Comparison of ENCODE assay signal across 8 cellular contexts in the genomic region with DNA sequence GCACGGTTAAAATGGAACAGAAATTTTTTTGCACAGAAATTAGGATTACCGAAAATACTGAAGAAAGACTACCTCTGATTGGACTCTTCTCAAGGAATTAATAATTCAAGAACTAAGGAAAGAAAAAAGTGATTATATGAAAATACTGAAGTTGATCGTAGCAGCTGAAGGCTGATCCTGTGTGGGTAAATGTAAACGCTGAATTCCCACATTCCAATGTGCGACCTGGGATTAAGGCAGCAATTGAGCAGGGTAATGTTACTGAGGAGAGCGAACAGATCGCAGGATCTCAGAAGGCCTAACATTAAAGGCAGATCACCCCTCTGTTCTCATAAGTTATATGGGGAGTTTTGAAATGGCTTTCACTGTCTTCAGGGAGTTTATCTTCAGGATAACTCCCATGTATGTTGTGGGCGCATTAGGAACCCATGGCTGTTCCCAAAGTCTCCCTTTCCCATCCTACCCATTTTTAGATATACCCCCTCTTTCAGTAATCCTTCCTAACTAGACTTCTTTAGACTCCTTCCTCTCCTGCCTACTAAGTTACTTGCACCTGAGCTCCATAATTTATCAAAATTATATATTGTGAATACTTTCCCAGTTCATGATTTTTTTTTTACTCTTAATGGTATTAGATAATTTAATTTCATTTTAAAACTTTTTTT. TPM values are rescaled to one million over a fixed set of nuclear protein-coding genes. Genes with fewer than 3 reads are reported as not detected.
DNase-seq lines count a peak whose midpoint lies in the region; ATAC-seq, FAIRE-seq and TF ChIP-seq lines count a peak whose summit lies in the region.

No MANE protein-coding gene starts in this region.

- H3K36me3 ChIP-seq in effector memory CD4-positive, alpha-beta T cell (ENCODE audit: control insufficient read depth, insufficient read depth, low read length) = peaks cover 7% of the 10 kb centered on the region
- no peaks in the 10 kb centered on the region for H3K36me3 ChIP-seq in pancreas

- no peak for FAIRE-seq in pancreas (lab: Jason Lieb, UNC)

- TF ChIP-seq CTCF in pancreas (IDR thresholded peaks at IDR 0.05) = no peak

- no peak for ATAC-seq in pancreas
- ATAC-seq in GM18861 (IDR thresholded peaks at IDR 0.05; ENCODE audit: unreplicated experiment) = no peak
- ATAC-seq in HG03520 (IDR thresholded peaks at IDR 0.05; ENCODE audit: unreplicated experiment) = no peak

- no peaks in the 10 kb centered on the region for H3K27me3 ChIP-seq in effector memory CD4-positive, alpha-beta T cell (replicated peaks; ENCODE audit: control insufficient read depth, insufficient read depth, low read length, poor library complexity, severe bottlenecking)
- H3K27me3 ChIP-seq in pancreas = no peaks in the 10 kb centered on the region

- peak overlapping the region; percentile 95 for H3K4me3 ChIP-seq in effector memory CD4-positive, alpha-beta T cell (ENCODE audit: insufficient read depth, low read depth, low read length, poor library complexity, severe bottlenecking)
- H3K4me3 ChIP-seq in pancreas = peak overlapping the region in 3 of 4 donors; percentile 45 to 91 (median 75)

- H3K9me3 ChIP-seq in effector memory CD4-positive, alpha-beta T cell (ENCODE audit: control insufficient read depth, low read length) = no peaks in the 10 kb centered on the region
- no peaks in the 10 kb centered on the region for H3K9me3 ChIP-seq in pancreas

- intact Hi-C loops in pancreas (cut with DNase I) = no loop called here

- 14 to 24% methylated on average over 8 of the region's 8 CpGs for WGBS in pancreas, 2 donors

- DNase-seq in ELR (ENCODE audit: low read depth) = peak; percentile 40
- DNase-seq in NCI-H82 (lab: John Stamatoyannopoulos, UW) = peak; percentile 59
- no peak for DNase-seq in effector memory CD4-positive, alpha-beta T cell
- DNase-seq in pancreas = no peak
- no peak for DNase-seq in NCI-H2107 treated with DMSO at 0.1 percent for 48 hours (lab: John Stamatoyannopoulos, UW; ENCODE audit: unreplicated experiment)
- DNase-seq in SHP77 treated with DMSO at 0.1 percent for 48 hours (lab: John Stamatoyannopoulos, UW) = no peak

- H3K27ac ChIP-seq in effector memory CD4-positive, alpha-beta T cell (ENCODE audit: insufficient read depth, low read length, poor library complexity, severe bottlenecking) = no peak overlapping the region
- H3K27ac ChIP-seq in pancreas = peak overlapping the region in 1 of 4 donors; percentile 68

- peaks cover 5% of the 10 kb centered on the region for H3K4me1 ChIP-seq in effector memory CD4-positive, alpha-beta T cell (ENCODE audit: control insufficient read depth, insufficient read depth, low read length, poor library complexity, severe bottlenecking)
- H3K4me1 ChIP-seq in pancreas = peaks cover 0 to 15% (median 0%) of the 10 kb centered on the region in 3 donors

RNA-seq across cellular contexts. Expression of a gene that starts 1.0 kb away (rescaled TPM):
- 10 to 100 TPM; 16.9 to 30.2 (median 20.4) TPM for total RNA-seq in pancreas
- polyA plus RNA-seq in pancreas = 10 to 100 TPM; 16.0 to 18.1 TPM

RNA-seq across cellular contexts. Expression of a gene that starts 28.2 kb away (rescaled TPM):
- 1 to 10 TPM in 2 of 6 donors, under 1 TPM in 4; 0.37 to 5.6 (median 0.75) TPM for total RNA-seq in pancreas
- polyA plus RNA-seq in pancreas = 1 to 10 TPM in 1 of 2 donors, under 1 TPM in 1; 0.53 to 1.1 TPM

Comparison
In these comparisons a context has a peak if more than half of its experiments do, and no peak if none do; other contexts are left out.
1. DNase-seq: peak in ELR (single experiment) and NCI-H82 (single experiment); none in effector memory CD4-positive, alpha-beta T cell (0 of 3), pancreas (0 of 6), NCI-H2107 treated with DMSO at 0.1 percent for 48 hours (single experiment) and SHP77 treated with DMSO at 0.1 percent for 48 hours (single experiment).